In genomic region chr4:64158648-64159326, GRCh38 we compare ENCODE assay signal across 9 cellular contexts.
DNase-seq lines count a peak whose midpoint lies in the region; ATAC-seq and TF ChIP-seq lines count a peak whose summit lies in the region.
"Had no signal": no experiment of that assay in that cellular context is flagged by ENCODE, and none has a peak within 500 bp of the region (broad histone marks: within the 10 kb centered on the region; RNA-seq: fewer than 3 reads in every experiment).

No MANE protein-coding gene starts in this region.

- H3K27me3 ChIP-seq in PC-9 (ENCODE audit: insufficient read depth, low read depth): no peaks in the 10 kb centered on the region
- H3K27me3 ChIP-seq in brain microvascular endothelial cell (replicated peaks): no peaks in the 10 kb centered on the region

- H3K9me2 ChIP-seq in PC-9 (ENCODE audit: insufficient read depth): no peaks in the 10 kb centered on the region

- CTCF ChIA-PET in PC-9 (lab: Charles Lee): no interaction called here

- no TSS peak for BruUV-seq in PC-9 (replicated peaks; lab: Mats Ljungman, UMichigan)

- POLR2A ChIA-PET in PC-9 (lab: Charles Lee; ENCODE audit: unreplicated experiment): no interaction called here

- no peak overlapping the region for H3K27ac Mint-ChIP-seq in activated T-cell treated with anti-CD3 and anti-CD28 coated beads, Interleukin-2, amount 50 U/mL, for 24 hours
- H3K27ac Mint-ChIP-seq: memory B cell had no signal

- no peaks in the 10 kb centered on the region for H3K9me3 ChIP-seq in PC-9 (ENCODE audit: insufficient read depth, low read depth)

- no peak overlapping the region for H3K4me3 Mint-ChIP-seq in activated T-cell treated with anti-CD3 and anti-CD28 coated beads, Interleukin-2, amount 50 U/mL, for 24 hours
- H3K4me3 Mint-ChIP-seq: memory B cell had no signal

- H3K4me1 ChIP-seq in PC-9 (replicated peaks; ENCODE audit: insufficient read depth): no peaks in the 10 kb centered on the region

- H3K9me3 Mint-ChIP-seq in activated T-cell treated with anti-CD3 and anti-CD28 coated beads, Interleukin-2, amount 50 U/mL, for 24 hours: no peaks in the 10 kb centered on the region
- H3K9me3 Mint-ChIP-seq: memory B cell had no signal

- H3K27me3 Mint-ChIP-seq in activated T-cell treated with anti-CD3 and anti-CD28 coated beads, Interleukin-2, amount 50 U/mL, for 24 hours: no peaks in the 10 kb centered on the region
- H3K27me3 Mint-ChIP-seq: memory B cell had no signal

- intact Hi-C loops in PC-9 (cut with micrococcal nuclease; ENCODE audit: unreplicated experiment): loop anchor here (1.0 kb wide), 1 partner anchor 381 kb away; no protein-coding TSS in a partner anchor

- in situ Hi-C loops in brain microvascular endothelial cell (cut with HindIII; ENCODE audit: low pct_ligation_motif_present, low sequenced_read_pairs): no loop called here

- peak overlapping the region; percentile 83 for H3K4me2 ChIP-seq in PC-9

- peak overlapping the region; percentile 93 for H2AFZ ChIP-seq in PC-9

- peak; percentile 12 for DNase-seq in activated T-cell treated with anti-CD3 and anti-CD28 coated beads for 24 hours (ENCODE audit: low read depth)
- no peak for DNase-seq in activated T-cell treated with anti-CD3 and anti-CD28 coated beads, Interleukin-2, amount 50 U/mL, for 24 hours
- DNase-seq in HS-5 (ENCODE audit: low read depth): peak; percentile 49
- DNase-seq in PC-9: peak; percentile 35 to 55
- peak; percentile 42 for DNase-seq in brain microvascular endothelial cell
- peak; percentile 81 for DNase-seq in left kidney (ENCODE audit: low read depth, low spot score)
- DNase-seq in stimulated activated CD4-positive, alpha-beta T cell treated with anti-CD3 and anti-CD28 coated beads, TNF-alpha, amount 100 ng/mL, for 48 hours (ENCODE audit: low read depth in 3 of 3): peak; percentile 14 to 27 (median 24)

- peak; percentile 96 for ATAC-seq in GM21526 (IDR thresholded peaks at IDR 0.05; ENCODE audit: low FRiP score, unreplicated experiment)

- peak overlapping the region; percentile 55; the same call in 1 of the 2 replicates for H3K4me3 ChIP-seq in PC-9
- H3K4me3 ChIP-seq in brain microvascular endothelial cell (ENCODE audit: low read depth, low read length): peak overlapping the region; percentile 1

- H3K27ac ChIP-seq in PC-9 (no peak overlapping the region), brain microvascular endothelial cell (no peak overlapping the region)

- no peaks in the 10 kb centered on the region for H4K20me1 ChIP-seq in PC-9 (ENCODE audit: insufficient read depth)

- no peaks in the 10 kb centered on the region for H3K36me3 Mint-ChIP-seq in activated T-cell treated with anti-CD3 and anti-CD28 coated beads, Interleukin-2, amount 50 U/mL, for 24 hours (ENCODE audit: low read depth)
- H3K36me3 Mint-ChIP-seq: memory B cell had no signal

- TF ChIP-seq CTCF in PC-9 (conservative IDR thresholded peaks at IDR 0.05) (peak; percentile 87), brain microvascular endothelial cell (IDR thresholded peaks at IDR 0.05; ENCODE audit: low read depth, low read length, missing control alignments) (peak; percentile 67)

- no peaks in the 10 kb centered on the region for H3K36me3 ChIP-seq in PC-9 (ENCODE audit: low read depth)
- H3K36me3 ChIP-seq in brain microvascular endothelial cell (replicated peaks): no peaks in the 10 kb centered on the region

- peaks cover 3% of the 10 kb centered on the region for H3K4me1 Mint-ChIP-seq in activated T-cell treated with anti-CD3 and anti-CD28 coated beads, Interleukin-2, amount 50 U/mL, for 24 hours (ENCODE audit: low read depth)

- no peaks in the 10 kb centered on the region for H3K79me2 ChIP-seq in PC-9 (ENCODE audit: low read depth)

- H3F3A ChIP-seq in PC-9 (ENCODE audit: insufficient read depth, low read depth): no peaks in the 10 kb centered on the region
